8 cellular contexts compared by ENCODE assay signal in the genomic region with DNA sequence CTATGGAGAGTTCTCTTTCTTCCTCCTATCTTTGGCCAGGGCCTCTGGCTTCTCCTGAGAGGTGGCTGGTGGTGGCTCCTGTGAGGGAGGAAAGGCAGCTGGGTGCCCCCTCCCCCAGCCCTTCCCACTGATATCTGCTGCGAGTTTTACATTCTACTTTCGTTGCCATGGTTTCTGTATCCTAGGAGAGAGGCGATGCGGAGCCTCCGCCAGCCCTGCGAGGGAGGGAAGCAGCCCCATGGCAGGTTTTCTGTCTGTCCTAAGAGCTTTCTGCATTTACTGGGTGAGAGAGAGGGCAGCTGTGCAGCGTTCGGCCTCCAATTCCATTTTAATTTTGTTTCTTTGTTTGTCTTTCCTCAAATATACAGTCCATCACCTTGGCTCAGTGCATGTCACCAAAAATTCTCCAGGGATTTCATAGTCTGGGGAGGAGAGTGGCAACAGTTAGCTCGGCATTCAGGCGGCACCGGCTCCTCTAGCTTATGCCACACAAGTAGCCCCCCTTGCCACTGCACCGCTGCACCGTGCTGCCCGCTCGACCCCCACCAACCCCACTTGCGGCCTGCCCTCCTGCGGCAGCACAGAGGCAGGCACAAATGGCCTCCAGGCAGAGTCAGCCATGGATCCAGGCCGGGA. TPM values are rescaled to one million over a fixed set of nuclear protein-coding genes. Genes with fewer than 3 reads are reported as not detected.
DNase-seq lines count a peak whose midpoint lies in the region; ATAC-seq and TF ChIP-seq lines count a peak whose summit lies in the region.

No MANE protein-coding gene starts in this region.

- H3K27ac ChIP-seq in muscle layer of colon (ENCODE audit: low read depth, low read length): peak overlapping the region; percentile 56
- H3K27ac ChIP-seq in vagina: peak overlapping the region; percentile 75

- TF ChIP-seq CTCF in chondrocyte (IDR thresholded peaks at IDR 0.05) (no peak), vagina (IDR thresholded peaks at IDR 0.05) (no peak)

- peaks cover 82% of the 10 kb centered on the region for H3K4me1 Mint-ChIP-seq in activated T-cell treated with anti-CD3 and anti-CD28 coated beads, Interleukin-2, amount 50 U/mL, for 24 hours (ENCODE audit: low read depth)
- H3K4me1 Mint-ChIP-seq in chondrocyte (ENCODE audit: low read depth): peaks cover 77% of the 10 kb centered on the region

- no peaks in the 10 kb centered on the region for H3K27me3 Mint-ChIP-seq in activated T-cell treated with anti-CD3 and anti-CD28 coated beads, Interleukin-2, amount 50 U/mL, for 24 hours
- no peaks in the 10 kb centered on the region for H3K27me3 Mint-ChIP-seq in chondrocyte (ENCODE audit: low read depth)

- peaks cover 46% of the 10 kb centered on the region for H3K4me1 ChIP-seq in muscle layer of colon (ENCODE audit: insufficient read depth, low read length)
- peaks cover 72% of the 10 kb centered on the region for H3K4me1 ChIP-seq in vagina

- intact Hi-C loops in vagina (cut with DNase I): loop anchor here (5.0 to 10.0 kb wide), 2 partner anchors 62 to 370 kb away; partner anchors contain the start of genes CHST3 and DDIT4

- ATAC-seq in HG02623 (IDR thresholded peaks at IDR 0.05; ENCODE audit: unreplicated experiment): no peak

- peaks cover 63% of the 10 kb centered on the region for H3K36me3 Mint-ChIP-seq in activated T-cell treated with anti-CD3 and anti-CD28 coated beads, Interleukin-2, amount 50 U/mL, for 24 hours (ENCODE audit: low read depth)
- peaks cover 4% of the 10 kb centered on the region for H3K36me3 Mint-ChIP-seq in chondrocyte (ENCODE audit: low read depth)

- DNase-seq in activated T-cell treated with anti-CD3 and anti-CD28 coated beads, Interleukin-2, amount 50 U/mL, for 24 hours: no peak
- DNase-seq in activated T-cell treated with anti-CD3 and anti-CD28 coated beads, Interleukin-2, amount 50 U/mL, for 1 hour: no peak
- DNase-seq in NCI-H510A treated with DMSO at 0.1 percent for 48 hours (lab: John Stamatoyannopoulos, UW): peak; percentile 31
- no peak for DNase-seq in chondrocyte (ENCODE audit: low spot score)
- DNase-seq in vagina (ENCODE audit: extremely low spot score in 2 of 2): no peak
- no peak for DNase-seq in COLO829 (ENCODE audit: low spot score)

- no peak overlapping the region for H3K9ac ChIP-seq in muscle layer of colon (ENCODE audit: low read length)

- TF ChIP-seq POLR2A in vagina (IDR thresholded peaks at IDR 0.05): no peak

- peak overlapping the region; percentile 96 for H3K27ac Mint-ChIP-seq in activated T-cell treated with anti-CD3 and anti-CD28 coated beads, Interleukin-2, amount 50 U/mL, for 24 hours
- peak overlapping the region; percentile 95 for H3K27ac Mint-ChIP-seq in chondrocyte (ENCODE audit: unreplicated experiment)

- peak overlapping the region; percentile 61 for H3K4me3 Mint-ChIP-seq in activated T-cell treated with anti-CD3 and anti-CD28 coated beads, Interleukin-2, amount 50 U/mL, for 24 hours
- peak overlapping the region; percentile 26 for H3K4me3 Mint-ChIP-seq in chondrocyte (ENCODE audit: unreplicated experiment)

- no peaks in the 10 kb centered on the region for H3K9me3 ChIP-seq in muscle layer of colon (ENCODE audit: low read length)
- no peaks in the 10 kb centered on the region for H3K9me3 ChIP-seq in vagina

- no peaks in the 10 kb centered on the region for H3K27me3 ChIP-seq in muscle layer of colon (ENCODE audit: control insufficient read depth in 1 of 2, insufficient read depth in 2 of 2, low read length in 2 of 2)
- no peaks in the 10 kb centered on the region for H3K27me3 ChIP-seq in vagina

- H3K9me3 Mint-ChIP-seq in activated T-cell treated with anti-CD3 and anti-CD28 coated beads, Interleukin-2, amount 50 U/mL, for 24 hours: no peaks in the 10 kb centered on the region
- no peaks in the 10 kb centered on the region for H3K9me3 Mint-ChIP-seq in chondrocyte (ENCODE audit: low read depth)

- H3K36me3 ChIP-seq in muscle layer of colon (ENCODE audit: insufficient read depth, low read length): peaks cover 35% of the 10 kb centered on the region
- peaks cover 0 to 20% of the 10 kb centered on the region in 2 donors for H3K36me3 ChIP-seq in vagina

- H3K4me3 ChIP-seq in muscle layer of colon (ENCODE audit: low read depth in 1 of 2, low read length in 2 of 2) (no peak overlapping the region), vagina (no peak overlapping the region)

RNA-seq across cellular contexts. Expression of gene DNAJB12, which starts 20.4 kb away (rescaled TPM):
- total RNA-seq in chondrocyte (27.3 to 29.8 TPM (median 28.7 TPM) in 3 replicates), vagina (29.7 TPM)
